In the genomic region with DNA sequence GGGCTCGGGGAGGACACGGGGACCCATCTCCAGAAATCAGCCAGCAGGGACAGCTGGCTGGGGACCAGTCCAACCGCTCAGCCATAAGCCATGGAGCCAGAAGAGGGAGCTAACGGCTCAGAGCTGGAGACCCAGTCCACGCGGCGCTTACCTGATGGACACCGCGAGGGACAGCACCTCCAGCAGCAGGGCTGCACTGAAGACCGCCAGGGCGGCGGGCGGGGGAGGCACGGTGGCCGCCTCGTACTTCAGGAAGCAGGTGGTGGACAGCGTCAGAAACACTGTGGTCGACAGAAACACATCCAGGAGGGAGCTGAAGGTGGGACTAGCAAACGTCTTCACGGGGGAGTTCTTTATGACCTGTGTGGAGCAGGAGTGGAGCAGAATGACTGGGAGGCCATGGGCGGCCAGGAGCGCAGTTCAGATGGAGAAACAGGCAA, we compare ENCODE assay signal across 8 cellular contexts.
DNase-seq lines count a peak whose midpoint lies in the region; ATAC-seq and TF ChIP-seq lines count a peak whose summit lies in the region.

No MANE protein-coding gene starts in this region.

- peaks cover 6% of the 10 kb centered on the region for H3K4me1 ChIP-seq in foreskin keratinocyte
- H3K4me1 ChIP-seq in osteoblast (ENCODE audit: insufficient read depth, low read length), result peaks cover 9% of the 10 kb centered on the region

- no peak overlapping the region for H3K4me3 ChIP-seq in osteoblast (ENCODE audit: insufficient read depth, low read length)

- H3K36me3 Mint-ChIP-seq in activated T-helper 2 cell treated with anti-CD3 and anti-CD28 coated beads, Interferon-gamma antibody, Interleukin-2, Interleukin-4, amounts not matched to agents 10 μg/mL and 5 μg/mL and 100 μg/mL, durations not matched to agents 14 hours and 24 hours and 36 hours (ENCODE audit: low read depth), result no peaks in the 10 kb centered on the region

- no peaks in the 10 kb centered on the region for H3K79me2 ChIP-seq in osteoblast (ENCODE audit: insufficient read depth, low read length)

- intact Hi-C loops in activated T-helper 2 cell treated with anti-CD3 and anti-CD28 coated beads, Interferon-gamma antibody, Interleukin-2, Interleukin-4, amounts not matched to agents 10 μg/mL and 5 μg/mL and 100 μg/mL, durations not matched to agents 14 hours and 24 hours and 36 hours (cut with micrococcal nuclease), result no loop called here

- peak; percentile 86 for TF ChIP-seq CTCF in 22Rv1 (IDR thresholded peaks at IDR 0.05)
- TF ChIP-seq CTCF in GM13977 (IDR thresholded peaks at IDR 0.05; ENCODE audit: extremely low read depth, insufficient read depth, missing control alignments), result peak; percentile 67
- peak; percentile 78 for TF ChIP-seq CTCF in foreskin keratinocyte (conservative IDR thresholded peaks at IDR 0.05)
- peak; percentile 64 for TF ChIP-seq CTCF in osteoblast (IDR thresholded peaks at IDR 0.05; ENCODE audit: extremely low read depth, low read depth, low read length)

- H3K4me1 Mint-ChIP-seq in activated T-helper 2 cell treated with anti-CD3 and anti-CD28 coated beads, Interferon-gamma antibody, Interleukin-2, Interleukin-4, amounts not matched to agents 10 μg/mL and 5 μg/mL and 100 μg/mL, durations not matched to agents 14 hours and 24 hours and 36 hours (ENCODE audit: low read depth), result peaks cover 2% of the 10 kb centered on the region

- no peaks in the 10 kb centered on the region for H3K27me3 Mint-ChIP-seq in activated T-helper 2 cell treated with anti-CD3 and anti-CD28 coated beads, Interferon-gamma antibody, Interleukin-2, Interleukin-4, amounts not matched to agents 10 μg/mL and 5 μg/mL and 100 μg/mL, durations not matched to agents 14 hours and 24 hours and 36 hours (ENCODE audit: low read depth)

- no peak overlapping the region for H3K4me3 Mint-ChIP-seq in activated T-helper 2 cell treated with anti-CD3 and anti-CD28 coated beads, Interferon-gamma antibody, Interleukin-2, Interleukin-4, amounts not matched to agents 10 μg/mL and 5 μg/mL and 100 μg/mL, durations not matched to agents 14 hours and 24 hours and 36 hours (ENCODE audit: low read depth)

- H4K20me1 ChIP-seq in osteoblast (ENCODE audit: insufficient read depth, low read length), result no peaks in the 10 kb centered on the region

- ATAC-seq in foreskin keratinocyte (peak; percentile 44), HG02885 (IDR thresholded peaks at IDR 0.05; ENCODE audit: poor library complexity, unreplicated experiment) (no peak), HG03457 (IDR thresholded peaks at IDR 0.05; ENCODE audit: unreplicated experiment) (no peak)

- H3K36me3 ChIP-seq in osteoblast (ENCODE audit: insufficient read depth, low read length), result no peaks in the 10 kb centered on the region

- no peak overlapping the region for H3K27ac Mint-ChIP-seq in activated T-helper 2 cell treated with anti-CD3 and anti-CD28 coated beads, Interferon-gamma antibody, Interleukin-2, Interleukin-4, amounts not matched to agents 10 μg/mL and 5 μg/mL and 100 μg/mL, durations not matched to agents 14 hours and 24 hours and 36 hours

- no peaks in the 10 kb centered on the region for H3K9me3 ChIP-seq in osteoblast (ENCODE audit: low read depth, low read length)

- H3K27ac ChIP-seq in 22Rv1 (no peak overlapping the region), foreskin keratinocyte (no peak overlapping the region), osteoblast (ENCODE audit: low read depth, low read length) (no peak overlapping the region)

- H3K9me3 Mint-ChIP-seq in activated T-helper 2 cell treated with anti-CD3 and anti-CD28 coated beads, Interferon-gamma antibody, Interleukin-2, Interleukin-4, amounts not matched to agents 10 μg/mL and 5 μg/mL and 100 μg/mL, durations not matched to agents 14 hours and 24 hours and 36 hours, result no peaks in the 10 kb centered on the region

- H3K4me2 ChIP-seq in osteoblast (ENCODE audit: insufficient read depth, low read length), result peak overlapping the region; percentile 28

- H3K27me3 ChIP-seq in foreskin keratinocyte (no peaks in the 10 kb centered on the region), osteoblast (ENCODE audit: insufficient read depth, low read length) (no peaks in the 10 kb centered on the region)

- H2AFZ ChIP-seq in osteoblast (ENCODE audit: low read length), result peak overlapping the region; percentile 41

- peak; percentile 78 for DNase-seq in GM13977 (ENCODE audit: low spot score)
- DNase-seq in NCI-H774 (lab: John Stamatoyannopoulos, UW), result peak; percentile 30
- peak; percentile 26 for DNase-seq in activated T-helper 2 cell treated with anti-CD3 and anti-CD28 coated beads, Interferon-gamma antibody, Interleukin-2, Interleukin-4, amounts not matched to agents 10 μg/mL and 5 μg/mL and 100 μg/mL, durations not matched to agents 14 hours and 24 hours and 36 hours (ENCODE audit: low spot score)
- DNase-seq in foreskin keratinocyte, result peak; percentile 8 to 33
- DNase-seq in osteoblast (ENCODE audit: insufficient read length, low spot score, missing footprints), result peak; percentile 96

- in situ Hi-C loops in GM13977 (cut with MboI; ENCODE audit: low pct_unique_long_range_greater_than_20kb, low sequenced_read_pairs, unreplicated experiment), result no loop called here

Comparison
In these comparisons a context has a peak if more than half of its experiments do, and no peak if none do; other contexts are left out.
1. DNase-seq: peak in every context shown above with its lines; median percentile 96 in osteoblast; 78 in GM13977; 30 in NCI-H774; 26 in activated T-helper 2 cell treated with anti-CD3 and anti-CD28 coated beads, Interferon-gamma antibody, Interleukin-2, Interleukin-4, amounts not matched to agents 10 μg/mL and 5 μg/mL and 100 μg/mL, durations not matched to agents 14 hours and 24 hours and 36 hours; 20 in foreskin keratinocyte.